In genomic region chr1:167105150-167105840, GRCh38 we compare ENCODE assay signal across 1 cellular context.
TF ChIP-seq lines count a peak whose summit lies in the region.

No MANE protein-coding gene starts in this region.

TF ChIP-seq in HepG2, 621 proteins besides CTCF, POLR2A, EP300 and RAD21:
- TF ChIP-seq ATF1 (CRISPR knock-in tag; IDR thresholded peaks at IDR 0.05), result no peak
- no peak for TF ChIP-seq RARG (CRISPR knock-in tag; IDR thresholded peaks at IDR 0.05; ENCODE audit: low read depth)
- no peak for TF ChIP-seq DNMT1 (CRISPR knock-in tag; IDR thresholded peaks at IDR 0.05)
- TF ChIP-seq REST (IDR thresholded peaks at IDR 0.05; ENCODE audit: borderline replicate concordance in 1 of 2, low read depth in 1 of 2, low read length in 2 of 2), result no peak
- no peak for TF ChIP-seq ZBTB34 (CRISPR knock-in tag; IDR thresholded peaks at IDR 0.05)
- TF ChIP-seq JUNB (CRISPR knock-in tag; IDR thresholded peaks at IDR 0.05; ENCODE audit: borderline replicate concordance), result no peak
- no peak for TF ChIP-seq THAP8 (CRISPR knock-in tag; IDR thresholded peaks at IDR 0.05; ENCODE audit: borderline replicate concordance)
- TF ChIP-seq ZNF552 (CRISPR knock-in tag; IDR thresholded peaks at IDR 0.05; ENCODE audit: borderline replicate concordance), result no peak
- no peak for TF ChIP-seq ZNF878 (CRISPR knock-in tag; IDR thresholded peaks at IDR 0.05)
- TF ChIP-seq ZNF18 (CRISPR knock-in tag; IDR thresholded peaks at IDR 0.05; ENCODE audit: insufficient replicate concordance), result no peak
- TF ChIP-seq ZBTB37 (CRISPR knock-in tag; IDR thresholded peaks at IDR 0.05), result no peak
